Comparison of ENCODE assay signal across 24 cellular contexts in the genomic region with DNA sequence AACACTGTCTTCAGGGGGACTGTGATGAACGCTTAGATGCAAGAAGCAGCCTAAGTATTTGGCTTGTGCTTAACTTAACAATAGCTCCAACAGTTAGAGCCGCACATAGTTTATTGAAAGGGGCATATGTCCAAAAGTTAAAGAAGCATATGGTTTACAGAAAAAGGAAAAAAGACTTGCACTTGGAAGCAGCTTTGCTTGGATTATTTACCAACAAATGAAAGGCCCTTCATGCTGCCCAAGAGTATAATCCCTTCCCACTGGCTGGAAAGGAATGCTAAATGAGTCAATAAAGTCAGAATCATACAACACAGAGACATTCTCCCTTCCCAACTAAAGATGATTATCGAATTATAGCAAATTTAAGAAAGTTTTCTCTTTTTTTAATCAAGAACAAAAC.
"Had no signal": no experiment of that assay in that cellular context is flagged by ENCODE, and none has a peak within 500 bp of the region (broad histone marks: within the 10 kb centered on the region; RNA-seq: fewer than 3 reads in every experiment).

No MANE protein-coding gene starts in this region.

- H3K9me3 ChIP-seq: gastrocnemius medialis, upper lobe of left lung had no signal

- H3K4me3 ChIP-seq: gastrocnemius medialis, upper lobe of left lung had no signal

- DNase-seq: activated CD4-positive, alpha-beta memory T cell treated with anti-CD3 and anti-CD28 coated beads for 36 hours; activated CD4-positive, alpha-beta T cell treated with anti-CD3 and anti-CD28 coated beads, Interleukin-2, amount 10 ng/mL, durations not matched to agents 24 days and 14 days; activated CD4-positive, CD25-positive, alpha-beta regulatory T cell treated with anti-CD3 and anti-CD28 coated beads, Interleukin-2, amount 50 U/mL, for 72 hours; activated CD8-positive, alpha-beta memory T cell treated with anti-CD3 and anti-CD28 coated beads, Interleukin-2, amount 50 U/mL, for 4 hours; activated effector memory CD4-positive, alpha-beta T cell treated with anti-CD3 and anti-CD28 coated beads, Interleukin-2, amount 50 U/mL, for 16 hours; activated naive CD4-positive, alpha-beta T cell treated with anti-CD3 and anti-CD28 coated beads for 36 hours; activated naive CD8-positive, alpha-beta T cell treated with anti-CD3 and anti-CD28 coated beads for 36 hours; activated T-cell treated with anti-CD3 and anti-CD28 coated beads, Interleukin-2, amount 50 U/mL, for 1 hour; amniotic stem cell; caudate nucleus; endodermal cell; gastrocnemius medialis; glutamatergic neuron; left cardiac atrium; left ventricle myocardium superior; naive B cell; right cardiac atrium; stimulated activated CD4-positive, alpha-beta T cell treated with anti-CD3 and anti-CD28 coated beads, Interleukin-4, amount 100 ng/mL, for 1 hour; T-helper 17 cell; T1000; upper lobe of left lung; WERI-Rb-1 had no signal

- H3K27me3 ChIP-seq: gastrocnemius medialis, upper lobe of left lung had no signal

- ATAC-seq: esophagus mucosa; gastrocnemius medialis; left cardiac atrium; left ventricle myocardium superior; right cardiac atrium; stimulated activated effector memory CD8-positive, alpha-beta T cell treated with anti-CD3 and anti-CD28 coated beads, Interleukin-12 subunit alpha, Interleukin-12 subunit beta, amount 100 ng/mL, for 72 hours; T-helper 17 cell had no signal

- H3K36me3 ChIP-seq: gastrocnemius medialis, upper lobe of left lung, WERI-Rb-1 had no signal

- H3K27ac ChIP-seq: gastrocnemius medialis, upper lobe of left lung, WERI-Rb-1 had no signal

- H3K4me1 ChIP-seq: gastrocnemius medialis had no signal
